Comparison of ENCODE assay signal across 8 cellular contexts in genomic region chr13:19958119-19959111, GRCh38. TPM values are rescaled to one million over a fixed set of nuclear protein-coding genes. Genes with fewer than 3 reads are reported as not detected.
DNase-seq lines count a peak whose midpoint lies in the region; ATAC-seq and TF ChIP-seq lines count a peak whose summit lies in the region.

TSS of gene ZMYM2 (plus strand) at chr13:19958727. CDS start at chr13:19993073, 34,346 bp downstream.

- peak; percentile 67 for ATAC-seq in GM21619 (IDR thresholded peaks at IDR 0.05; ENCODE audit: unreplicated experiment)

- no peak for TF ChIP-seq CTCF in epithelial cell of esophagus (IDR thresholded peaks at IDR 0.05; ENCODE audit: insufficient read depth, low read depth, low read length, missing control alignments)

- H3K4me3 ChIP-seq in epithelial cell of esophagus (ENCODE audit: low read length) (peak within 1 kb of the TSS; percentile 91), mononuclear cell (ENCODE audit: low read length) (peak within 1 kb of the TSS; percentile 73)

- no peak for TF ChIP-seq RAD21 in Ishikawa (IDR thresholded peaks at IDR 0.05; ENCODE audit: low read depth)

- TF ChIP-seq EP300 in Ishikawa (IDR thresholded peaks at IDR 0.05; ENCODE audit: borderline replicate concordance) = 0 out of 2 replicates have a peak, but pooled peaks have one; percentile 16

- DNase-seq in DMS114 treated with DMSO at 0.1 percent for 48 hours (lab: John Stamatoyannopoulos, UW; ENCODE audit: unreplicated experiment) = peak; percentile 64
- peak; percentile 75 for DNase-seq in OCI-M2 (lab: John Stamatoyannopoulos, UW; ENCODE audit: unreplicated experiment)
- peak; percentile 94 for DNase-seq in activated T-cell treated with anti-CD3 and anti-CD28 coated beads for 4 hours
- peak; percentile 98 for DNase-seq in epithelial cell of esophagus (ENCODE audit: low read depth)
- peak; percentile 97 to 98 for DNase-seq in stimulated activated CD8-positive, alpha-beta memory T cell treated with anti-CD3 and anti-CD28 coated beads, Interleukin-2, amount 100 ng/mL, for 48 hours (ENCODE audit: low read depth in 2 of 2)

- H3K9me3 ChIP-seq in mononuclear cell (ENCODE audit: low read depth, low read length) = no peaks in the 10 kb centered on the region

- peaks cover 29% of the 10 kb centered on the region for H3K4me1 ChIP-seq in mononuclear cell (ENCODE audit: insufficient read depth, low read length)

- H3K27me3 ChIP-seq in mononuclear cell (ENCODE audit: insufficient read depth, low read length) = no peaks in the 10 kb centered on the region

TF ChIP-seq in Ishikawa, 13 proteins besides CTCF, POLR2A, EP300 and RAD21:
- TF ChIP-seq ZBTB7A (IDR thresholded peaks at IDR 0.05; ENCODE audit: low read depth) = no peak; the same call in 1 of the 2 replicates
- no peak for TF ChIP-seq REST (IDR thresholded peaks at IDR 0.05; ENCODE audit: low read depth)
- TF ChIP-seq YY1 (IDR thresholded peaks at IDR 0.05; ENCODE audit: low read depth) = peak; percentile 3; the same call in 1 of the 2 replicates
- no peak for TF ChIP-seq MAX (IDR thresholded peaks at IDR 0.05)
- 0 out of 2 replicates have a peak, but pooled peaks have one; percentile 36 for TF ChIP-seq TAF1 (IDR thresholded peaks at IDR 0.05; ENCODE audit: low read depth)
- TF ChIP-seq FOXM1 (IDR thresholded peaks at IDR 0.05; ENCODE audit: borderline replicate concordance, low read depth) = no peak
- no peak for TF ChIP-seq CREB1 (IDR thresholded peaks at IDR 0.05; ENCODE audit: low read depth)
- no peak for TF ChIP-seq CEBPB (IDR thresholded peaks at IDR 0.05)
- TF ChIP-seq NFIC (IDR thresholded peaks at IDR 0.05) = peak; percentile 10; the same call in 1 of the 2 replicates
- no peak for TF ChIP-seq TCF12 (IDR thresholded peaks at IDR 0.05; ENCODE audit: low read depth)
- TF ChIP-seq USF1 (IDR thresholded peaks at IDR 0.05) = no peak
- TF ChIP-seq EGR1 (IDR thresholded peaks at IDR 0.05) = peak; percentile 54
TF ChIP-seq in Ishikawa: peak in this region for 4.

RNA-seq across cellular contexts. Expression of gene ZMYM2, which starts in this region (rescaled TPM):
- total RNA-seq in mononuclear cell = 120 TPM

Comparison
In these comparisons a context has a peak if more than half of its experiments do, and no peak if none do; other contexts are left out.
1. Peak in every context shown above with its lines: DNase-seq, ATAC-seq and H3K4me3 ChIP-seq.